ENCODE assay signal across 16 cellular contexts in genomic region chr18:78875998-78876650, GRCh38.
A peak's percentile ranks its signal among the peaks of the same experiment; 100 is the strongest.
DNase-seq lines count a peak whose midpoint lies in the region; ATAC-seq and TF ChIP-seq lines count a peak whose summit lies in the region.
"Had no signal": no experiment of that assay in that cellular context is flagged by ENCODE, and none has a peak within 500 bp of the region (broad histone marks: within the 10 kb centered on the region; RNA-seq: fewer than 3 reads in every experiment).

No MANE protein-coding gene starts in this region.

- H2AFZ ChIP-seq in IMR-90 (replicated peaks; ENCODE audit: low read length, poor library complexity) (no peak overlapping the region), neuronal stem cell (ENCODE audit: low read length) (no peak overlapping the region), smooth muscle cell (ENCODE audit: low read depth) (no peak overlapping the region)
- H2AFZ ChIP-seq: GM23248 had no signal

- H4K5ac ChIP-seq in IMR-90 (ENCODE audit: low read depth, low read length): no peak overlapping the region

- H4K91ac ChIP-seq in IMR-90 (ENCODE audit: insufficient read depth, low read depth, low read length): no peak overlapping the region
- peak overlapping the region; percentile 93 for H4K91ac ChIP-seq in neuronal stem cell (ENCODE audit: low read depth, low read length, poor library complexity)

- no peak overlapping the region for H2BK15ac ChIP-seq in IMR-90 (ENCODE audit: low read depth, low read length)
- peak overlapping the region; percentile 69 for H2BK15ac ChIP-seq in neuronal stem cell (ENCODE audit: low read length)

- H3K9me3 ChIP-seq in BLaER1 treated with 17β-estradiol and CSF1 and Interleukin-3, amounts not matched to agents 10 nM and 100 nM (replicated peaks in 1 of 11): no peaks in the 10 kb centered on the region
- H3K9me3 ChIP-seq in IMR-90 (ENCODE audit: control insufficient read depth, insufficient read depth, low read length) (peaks cover 24% of the 10 kb centered on the region), esophagus muscularis mucosa (no peaks in the 10 kb centered on the region), neuronal stem cell (replicated peaks in 1 of 2; ENCODE audit: control insufficient read depth in 2 of 2, insufficient read depth in 1 of 2, low read depth in 1 of 2, low read length in 2 of 2) (no peaks in the 10 kb centered on the region), smooth muscle cell (replicated peaks; ENCODE audit: low read depth) (no peaks in the 10 kb centered on the region)

- intact Hi-C loops in IMR-90 (cut with micrococcal nuclease): no loop called here
- intact Hi-C loops in esophagus muscularis mucosa (cut with DNase I): no loop called here

- H3K79me1 ChIP-seq in IMR-90 (ENCODE audit: low read depth in 1 of 2, low read length in 2 of 2): no peaks in the 10 kb centered on the region
- no peaks in the 10 kb centered on the region for H3K79me1 ChIP-seq in neuronal stem cell (ENCODE audit: low read depth, low read length)

- H3K9ac ChIP-seq in BLaER1 treated with 17β-estradiol and CSF1 and Interleukin-3, amounts not matched to agents 10 nM and 100 nM: peak overlapping the region in 3 of 11 experiments; percentile 13 to 25 (median 17); a peak in 4 of 22 replicates
- H3K9ac ChIP-seq in IMR-90 (ENCODE audit: low read depth, low read length) (no peak overlapping the region), neuronal stem cell (ENCODE audit: low read depth, low read length, poor library complexity) (no peak overlapping the region), smooth muscle cell (ENCODE audit: low read depth) (no peak overlapping the region)
- H3K9ac ChIP-seq: GM23248 had no signal

- no peak for TF ChIP-seq RAD21 in IMR-90 (IDR thresholded peaks at IDR 0.05; ENCODE audit: low read length)

- no peaks in the 10 kb centered on the region for H3K79me2 ChIP-seq in smooth muscle cell (ENCODE audit: low read depth)

- H3K4me2 ChIP-seq in BLaER1 treated with 17β-estradiol and CSF1 and Interleukin-3, amounts not matched to agents 10 nM and 100 nM: peak overlapping the region in 7 of 11 experiments; percentile 40 to 87 (median 73); a peak in 14 of 22 replicates
- H3K4me2 ChIP-seq in IMR-90 (ENCODE audit: low read depth, low read length) (no peak overlapping the region), neuronal stem cell (ENCODE audit: insufficient read depth, low read length, poor library complexity, severe bottlenecking) (no peak overlapping the region), smooth muscle cell (no peak overlapping the region)

- dilution Hi-C loops in IMR-90 (cut with HindIII; ENCODE audit: low sequenced_read_pairs, unreplicated experiment): no loop called here

- CTCF ChIA-PET in IMR-90 (lab: Yijun Ruan, JAX): no interaction called here

- H2BK20ac ChIP-seq in IMR-90 (ENCODE audit: low read depth, low read length): no peak overlapping the region

- H3K14ac ChIP-seq in IMR-90 (replicated peaks; ENCODE audit: low read depth, low read length) (no peak overlapping the region), neuronal stem cell (ENCODE audit: low read length) (peak overlapping the region; percentile 49)

- H3K23ac ChIP-seq in IMR-90 (ENCODE audit: low read depth, low read length) (no peak overlapping the region), neuronal stem cell (ENCODE audit: low read depth, low read length, poor library complexity) (peak overlapping the region; percentile 8)

- no peaks in the 10 kb centered on the region for H3F3A ChIP-seq in smooth muscle cell (ENCODE audit: low read depth)

- H3K4me3 ChIP-seq in BLaER1 treated with 17β-estradiol and CSF1 and Interleukin-3, amounts not matched to agents 10 nM and 100 nM: no peak overlapping the region
- H3K4me3 ChIP-seq in IMR-90 (ENCODE audit: insufficient read depth, low read depth, low read length) (no peak overlapping the region), esophagus muscularis mucosa (no peak overlapping the region), neuronal stem cell (ENCODE audit: low read length in 2 of 2) (no peak overlapping the region), smooth muscle cell (no peak overlapping the region)
- H3K4me3 ChIP-seq: GM12878, GM23248 had no signal

- TF ChIP-seq CTCF in IMR-90 (conservative IDR thresholded peaks at IDR 0.05; ENCODE audit: low read depth, low read length) (no peak), esophagus muscularis mucosa (IDR thresholded peaks at IDR 0.05) (no peak), smooth muscle cell (IDR thresholded peaks at IDR 0.05; ENCODE audit: borderline replicate concordance, insufficient read depth, poor library complexity, severe bottlenecking) (no peak)

- H3K4me1 ChIP-seq in BLaER1 treated with 17β-estradiol and CSF1 and Interleukin-3, amounts not matched to agents 10 nM and 100 nM: peaks cover 9 to 61% (median 39%) of the 10 kb centered on the region in 10 experiments; a peak in 18 of 20 replicates
- H3K4me1 ChIP-seq in IMR-90 (ENCODE audit: control insufficient read depth, insufficient read depth, low read length) (no peaks in the 10 kb centered on the region), esophagus muscularis mucosa (no peaks in the 10 kb centered on the region), neuronal stem cell (ENCODE audit: control insufficient read depth in 2 of 2, insufficient read depth in 1 of 2, low read depth in 1 of 2, low read length in 2 of 2) (peaks cover 0 to 5% of the 10 kb centered on the region in 2 donors), smooth muscle cell (ENCODE audit: low read depth) (no peaks in the 10 kb centered on the region)

- no peak overlapping the region for H2AK5ac ChIP-seq in IMR-90 (ENCODE audit: low read depth, low read length)
- peak overlapping the region; percentile 9 for H2AK5ac ChIP-seq in neuronal stem cell (ENCODE audit: low read depth, low read length)

- WGBS in IMR-90 (ENCODE audit: extremely low coverage in 2 of 2, insufficient read length in 1 of 2), 2 experiments: 93% methylated on average over 3 of the region's 19 CpGs; no CpG with 5 or more reads in 1 of the 2 experiments
- WGBS in esophagus muscularis mucosa: 90% methylated on average over 19 of the region's 19 CpGs
- no CpG with 5 or more reads among the region's 19 CpGs for WGBS in neuronal stem cell (ENCODE audit: extremely low coverage in 2 of 2, insufficient read length in 2 of 2, insufficient replicate concordance in 1 of 2), 2 donors
- 94% methylated on average over 19 of the region's 19 CpGs for WGBS in smooth muscle cell (ENCODE audit: low lambda C conversion rate)

- no peak for ATAC-seq in IMR-90 (ENCODE audit: low read depth)
- ATAC-seq in HG02852 (IDR thresholded peaks at IDR 0.05; ENCODE audit: unreplicated experiment): no peak

- peak overlapping the region; percentile 65 for H2AK9ac ChIP-seq in IMR-90 (replicated peaks; ENCODE audit: low read depth, low read length, poor library complexity)

- peak overlapping the region; percentile 63 for H2BK12ac ChIP-seq in neuronal stem cell (ENCODE audit: low read length)

- no peaks in the 10 kb centered on the region for H3K36me3 ChIP-seq in BLaER1 treated with 17β-estradiol and CSF1 and Interleukin-3, amounts not matched to agents 10 nM and 100 nM
- H3K36me3 ChIP-seq in IMR-90 (ENCODE audit: control insufficient read depth, insufficient read depth, low read length) (no peaks in the 10 kb centered on the region), esophagus muscularis mucosa (no peaks in the 10 kb centered on the region), neuronal stem cell (replicated peaks in 1 of 2; ENCODE audit: control insufficient read depth in 2 of 2, insufficient read depth in 2 of 2, low read length in 2 of 2) (no peaks in the 10 kb centered on the region), smooth muscle cell (ENCODE audit: low read depth) (no peaks in the 10 kb centered on the region)

- no peak overlapping the region for H3K18ac ChIP-seq in IMR-90 (ENCODE audit: low read depth, low read length)
- H3K18ac ChIP-seq in neuronal stem cell (ENCODE audit: low read length): peak overlapping the region; percentile 81

- no peaks in the 10 kb centered on the region for H3K9me1 ChIP-seq in IMR-90 (ENCODE audit: insufficient read depth, low read length)

- no peak overlapping the region for H2BK120ac ChIP-seq in IMR-90 (ENCODE audit: low read depth, low read length)
- no peak overlapping the region for H2BK120ac ChIP-seq in neuronal stem cell (ENCODE audit: low read depth, low read length)

- no peak overlapping the region for H3K56ac ChIP-seq in IMR-90 (ENCODE audit: extremely low read depth, insufficient read depth, low read length)

- TF ChIP-seq POLR2A in IMR-90 (IDR thresholded peaks at IDR 0.05; ENCODE audit: low read depth, low read length) (no peak), esophagus muscularis mucosa (IDR thresholded peaks at IDR 0.05; ENCODE audit: low read depth) (no peak)

- peak overlapping the region in 9 of 11 experiments; percentile 18 to 71 (median 50); a peak in 15 of 22 replicates for H3K27ac ChIP-seq in BLaER1 treated with 17β-estradiol and CSF1 and Interleukin-3, amounts not matched to agents 10 nM and 100 nM
- H3K27ac ChIP-seq in IMR-90 (ENCODE audit: insufficient read depth, low read length): no peak overlapping the region
- H3K27ac ChIP-seq in esophagus muscularis mucosa (replicated peaks in 1 of 4): no peak overlapping the region
- H3K27ac ChIP-seq in neuronal stem cell (replicated peaks; ENCODE audit: low read length): no peak overlapping the region
- no peak overlapping the region for H3K27ac ChIP-seq in smooth muscle cell (ENCODE audit: low read depth)
- H3K27ac ChIP-seq: C4-2B, GM23248 had no signal

- no peaks in the 10 kb centered on the region for H3K27me3 ChIP-seq in BLaER1 treated with 17β-estradiol and CSF1 and Interleukin-3, amounts not matched to agents 10 nM and 100 nM
- no peaks in the 10 kb centered on the region for H3K27me3 ChIP-seq in IMR-90 (ENCODE audit: control insufficient read depth, insufficient read depth, low read length)
- H3K27me3 ChIP-seq in esophagus muscularis mucosa: peaks cover 0 to 20% (median 0%) of the 10 kb centered on the region in 4 donors
- no peaks in the 10 kb centered on the region for H3K27me3 ChIP-seq in neuronal stem cell (ENCODE audit: control insufficient read depth in 3 of 3, insufficient read depth in 3 of 3, low read depth in 1 of 3, low read length in 3 of 3)
- peaks cover 5% of the 10 kb centered on the region for H3K27me3 ChIP-seq in smooth muscle cell (ENCODE audit: low read depth)

- in situ Hi-C loops in IMR-90 (cut with MboI; ENCODE audit: low sequenced_read_pairs): no loop called here

- BruUV-seq in IMR-90 (replicated peaks; lab: Mats Ljungman, UMichigan): no TSS peak

- H3K4ac ChIP-seq in IMR-90 (ENCODE audit: low read depth, low read length) (no peak overlapping the region), neuronal stem cell (ENCODE audit: low read length) (no peak overlapping the region)

- DNase-seq in IMR-90 (no peak), esophagus muscularis mucosa (ENCODE audit: extremely low spot score) (peak; percentile 70), neuronal stem cell (ENCODE audit: low spot score) (no peak), NCI-H69 (lab: John Stamatoyannopoulos, UW) (no peak), smooth muscle cell (lab: John Stamatoyannopoulos, UW; ENCODE audit: unreplicated experiment) (no peak), CD1c-positive myeloid dendritic cell (ENCODE audit: extremely low spot score) (no peak)
- DNase-seq: CD8-positive, alpha-beta memory T cell; DMS 273 treated with DMSO at 0.1 percent for 48 hours; DMS79; EL; GDM1 had no signal

- no peak for TF ChIP-seq EP300 in esophagus muscularis mucosa (IDR thresholded peaks at IDR 0.05)

- no peaks in the 10 kb centered on the region for H4K20me1 ChIP-seq in BLaER1 treated with 17β-estradiol and CSF1 and Interleukin-3, amounts not matched to agents 10 nM and 100 nM
- H4K20me1 ChIP-seq in IMR-90 (ENCODE audit: insufficient read depth, low read length) (no peaks in the 10 kb centered on the region), smooth muscle cell (ENCODE audit: low read depth) (no peaks in the 10 kb centered on the region)

- H2BK5ac ChIP-seq in IMR-90 (ENCODE audit: low read depth, low read length, poor library complexity, severe bottlenecking) (no peak overlapping the region), neuronal stem cell (ENCODE audit: low read length) (peak overlapping the region; percentile 54)

- no peak overlapping the region for H4K8ac ChIP-seq in IMR-90 (ENCODE audit: low read depth in 2 of 2, low read length in 2 of 2)
- no peak overlapping the region for H4K8ac ChIP-seq in neuronal stem cell (ENCODE audit: low read depth, low read length)

- POLR2A ChIA-PET in IMR-90 (lab: Charles Lee; ENCODE audit: unreplicated experiment): no interaction called here

Comparison
In these comparisons a context has a peak if more than half of its experiments do, and no peak if none do; other contexts are left out.
1. H3K27ac ChIP-seq: peak in BLaER1 treated with 17β-estradiol and CSF1 and Interleukin-3, amounts not matched to agents 10 nM and 100 nM (9 of 11); none in IMR-90 (single experiment), esophagus muscularis mucosa (0 of 4), neuronal stem cell (single experiment) and smooth muscle cell (single experiment).
2. H3K4me2 ChIP-seq: peak in BLaER1 treated with 17β-estradiol and CSF1 and Interleukin-3, amounts not matched to agents 10 nM and 100 nM (7 of 11); none in IMR-90 (single experiment), neuronal stem cell (single experiment) and smooth muscle cell (single experiment).